In the genomic region with DNA sequence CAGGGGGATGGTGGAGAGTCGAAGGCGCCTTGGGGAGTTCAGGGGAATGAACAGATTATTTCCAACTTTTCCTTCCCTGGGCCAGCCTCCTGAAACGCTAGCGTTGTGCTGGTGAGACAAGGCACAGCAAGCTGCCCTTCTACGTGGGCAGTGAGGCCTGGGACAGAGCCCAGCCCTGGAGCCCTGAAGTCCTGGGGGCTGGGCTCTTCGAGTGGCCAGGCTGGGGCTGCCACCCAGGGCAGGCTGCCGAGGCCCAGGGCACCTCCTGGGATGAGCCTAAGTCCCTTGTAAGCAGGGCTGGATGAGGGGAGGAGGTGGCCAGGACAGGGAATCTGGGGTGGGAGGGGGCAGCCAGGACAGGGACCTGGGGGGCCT, we compare ENCODE assay signal across 8 cellular contexts. TPM values are rescaled to one million over a fixed set of nuclear protein-coding genes. Genes with fewer than 3 reads are reported as not detected.
DNase-seq lines count a peak whose midpoint lies in the region; ATAC-seq and TF ChIP-seq lines count a peak whose summit lies in the region.

No MANE protein-coding gene starts in this region.

- peak overlapping the region; percentile 88 for H3K4me2 ChIP-seq in Karpas-422 (ENCODE audit: low read depth, low read length, poor library complexity, severe bottlenecking)

- H3K4me1 Mint-ChIP-seq in naive B cell: peaks cover 2 to 14% (median 4%) of the 10 kb centered on the region in 3 donors

- ATAC-seq in naive B cell (ENCODE audit: low read depth in 2 of 2) (no peak), esophagus mucosa (no peak), HG02885 (IDR thresholded peaks at IDR 0.05; ENCODE audit: poor library complexity, unreplicated experiment) (no peak)

- H3K27me3 ChIP-seq in AG04450 (ENCODE audit: control insufficient read depth, insufficient read depth, low read length): peaks cover 3% of the 10 kb centered on the region
- no peaks in the 10 kb centered on the region for H3K27me3 ChIP-seq in Karpas-422 (ENCODE audit: low read length)

- H3K9me2 ChIP-seq in Karpas-422 (replicated peaks; ENCODE audit: insufficient read depth, low read length): no peaks in the 10 kb centered on the region

- no peak overlapping the region for H3K27ac ChIP-seq in AG04450 (ENCODE audit: low read depth, low read length)
- H3K27ac ChIP-seq in Karpas-422 (ENCODE audit: low read length): no peak overlapping the region

- H3K27ac Mint-ChIP-seq in naive B cell: no peak overlapping the region

- CTCF ChIA-PET in AG04450 (lab: Charles Lee): no interaction called here

- peak overlapping the region; percentile 98; the same call in 1 of the 2 replicates for H2AFZ ChIP-seq in Karpas-422 (ENCODE audit: low read length)

- POLR2A ChIA-PET in AG04450 (lab: Yijun Ruan, JAX): no interaction called here

- H4K20me1 ChIP-seq in Karpas-422 (ENCODE audit: insufficient read depth, low read depth, low read length): no peaks in the 10 kb centered on the region

- no peaks in the 10 kb centered on the region for H3K79me2 ChIP-seq in Karpas-422 (ENCODE audit: low read length)

- H3K9me3 ChIP-seq in AG04450 (ENCODE audit: control insufficient read depth, insufficient read depth, low read length) (no peaks in the 10 kb centered on the region; the same call in 1 of the 2 replicates), Karpas-422 (ENCODE audit: low read length) (no peaks in the 10 kb centered on the region)

- H3K9me3 Mint-ChIP-seq in naive B cell: no peaks in the 10 kb centered on the region

- no peak for TF ChIP-seq CTCF in AG04450 (IDR thresholded peaks at IDR 0.05; ENCODE audit: low read depth, low read length)

- H3K36me3 ChIP-seq in Karpas-422 (ENCODE audit: insufficient read depth, low read length): no peaks in the 10 kb centered on the region

- H3K4me3 ChIP-seq in AG04450 (ENCODE audit: low read depth, low read length): peak overlapping the region; percentile 65
- peak overlapping the region; percentile 72 for H3K4me3 ChIP-seq in Karpas-422 (ENCODE audit: low read length)

- no peaks in the 10 kb centered on the region for H3K36me3 Mint-ChIP-seq in naive B cell

- H3K4me1 ChIP-seq in Karpas-422 (ENCODE audit: low read length): peaks cover 17% of the 10 kb centered on the region

- H3K4me3 Mint-ChIP-seq in naive B cell: peak overlapping the region; percentile 80 to 92 (median 87)

- H3K9ac ChIP-seq in Karpas-422 (ENCODE audit: low read length): peak overlapping the region; percentile 73

- DNase-seq in AG04450 (ENCODE audit: low read depth, low spot score) (no peak), Karpas-422 (no peak), dermis blood vessel endothelial cell (peak; percentile 24), naive B cell (no peak), NCI-H2081 treated with DMSO at 0.1 percent for 48 hours (lab: John Stamatoyannopoulos, UW) (no peak), CD1c-positive myeloid dendritic cell (ENCODE audit: extremely low spot score) (no peak)

- peaks cover 0 to 11% (median 0%) of the 10 kb centered on the region in 3 donors for H3K27me3 Mint-ChIP-seq in naive B cell

RNA-seq across cellular contexts. Expression of a gene that starts 1.4 kb away (rescaled TPM):
- polyA plus RNA-seq in AG04450 (2011; rRNA removed) (not detected in 2 replicates), naive B cell (ENCODE audit: low read depth in 6 of 6) (not detected)
- polyA minus RNA-seq in AG04450 (2011; rRNA and poly(A)+ RNA removed): not detected in 2 replicates
- not detected in 2 replicates for total RNA-seq in Karpas-422 (2014; rRNA removed; shearing (Covaris generic); ENCODE audit: low replicate concordance)
- total RNA-seq in dermis blood vessel endothelial cell (not detected in 2 replicates), esophagus mucosa (0.80 TPM)

RNA-seq across cellular contexts. Expression of a gene that starts 5.6 kb away (rescaled TPM):
- polyA plus RNA-seq in AG04450 (2011; rRNA removed): 0.41 TPM in 1 of 2 replicates, not detected in the other
- polyA minus RNA-seq in AG04450 (2011; rRNA and poly(A)+ RNA removed): not detected in 2 replicates
- not detected in 2 replicates for total RNA-seq in Karpas-422 (2014; rRNA removed; shearing (Covaris generic); ENCODE audit: low replicate concordance)
- total RNA-seq in dermis blood vessel endothelial cell: 1.7 TPM in 1 of 2 replicates, not detected in the other
- polyA plus RNA-seq in naive B cell (ENCODE audit: low read depth in 6 of 6): not detected
- not detected for total RNA-seq in esophagus mucosa

RNA-seq across cellular contexts. Expression of a gene that starts 6.1 kb away (rescaled TPM):
- 31.2 and 46.4 TPM in 2 replicates for polyA plus RNA-seq in AG04450 (2011; rRNA removed)
- 44.6 and 69.4 TPM in 2 replicates for polyA minus RNA-seq in AG04450 (2011; rRNA and poly(A)+ RNA removed)
- total RNA-seq in Karpas-422 (2014; rRNA removed; shearing (Covaris generic); ENCODE audit: low replicate concordance): 37.3 and 103 TPM in 2 replicates
- total RNA-seq in dermis blood vessel endothelial cell: 255 and 270 TPM in 2 replicates
- 100 to 1,000 TPM in 1 of 6 donors, 10 to 100 TPM in 5; 48.2 to 105 (median 55.1) TPM for polyA plus RNA-seq in naive B cell (ENCODE audit: low read depth in 6 of 6)
- 71.9 TPM for total RNA-seq in esophagus mucosa

RNA-seq across cellular contexts. Expression of a gene that starts 26.7 kb away (rescaled TPM):
- polyA plus RNA-seq in AG04450 (2011; rRNA removed) (7.8 and 9.6 TPM in 2 replicates), naive B cell (ENCODE audit: low read depth in 6 of 6) (1 to 10 TPM in 1 of 6 donors, under 1 TPM in 1, not detected in 4; 0.41 to 1.4 TPM)
- polyA minus RNA-seq in AG04450 (2011; rRNA and poly(A)+ RNA removed): 1.3 and 2.2 TPM in 2 replicates
- not detected in 2 replicates for total RNA-seq in Karpas-422 (2014; rRNA removed; shearing (Covaris generic); ENCODE audit: low replicate concordance)
- total RNA-seq in dermis blood vessel endothelial cell (0.17 and 0.60 TPM in 2 replicates), esophagus mucosa (18.4 TPM)

RNA-seq across cellular contexts. Expression of a gene that starts 32.1 kb away (rescaled TPM):
- polyA plus RNA-seq in AG04450 (2011; rRNA removed): 1.5 TPM in 2 replicates
- 2.1 and 2.7 TPM in 2 replicates for polyA minus RNA-seq in AG04450 (2011; rRNA and poly(A)+ RNA removed)
- not detected in 2 replicates for total RNA-seq in Karpas-422 (2014; rRNA removed; shearing (Covaris generic); ENCODE audit: low replicate concordance)
- total RNA-seq in dermis blood vessel endothelial cell: not detected in 2 replicates
- not detected for polyA plus RNA-seq in naive B cell (ENCODE audit: low read depth in 6 of 6)
- total RNA-seq in esophagus mucosa: 0.20 TPM
